Comparison of ENCODE assay signal across 18 cellular contexts in the genomic region with DNA sequence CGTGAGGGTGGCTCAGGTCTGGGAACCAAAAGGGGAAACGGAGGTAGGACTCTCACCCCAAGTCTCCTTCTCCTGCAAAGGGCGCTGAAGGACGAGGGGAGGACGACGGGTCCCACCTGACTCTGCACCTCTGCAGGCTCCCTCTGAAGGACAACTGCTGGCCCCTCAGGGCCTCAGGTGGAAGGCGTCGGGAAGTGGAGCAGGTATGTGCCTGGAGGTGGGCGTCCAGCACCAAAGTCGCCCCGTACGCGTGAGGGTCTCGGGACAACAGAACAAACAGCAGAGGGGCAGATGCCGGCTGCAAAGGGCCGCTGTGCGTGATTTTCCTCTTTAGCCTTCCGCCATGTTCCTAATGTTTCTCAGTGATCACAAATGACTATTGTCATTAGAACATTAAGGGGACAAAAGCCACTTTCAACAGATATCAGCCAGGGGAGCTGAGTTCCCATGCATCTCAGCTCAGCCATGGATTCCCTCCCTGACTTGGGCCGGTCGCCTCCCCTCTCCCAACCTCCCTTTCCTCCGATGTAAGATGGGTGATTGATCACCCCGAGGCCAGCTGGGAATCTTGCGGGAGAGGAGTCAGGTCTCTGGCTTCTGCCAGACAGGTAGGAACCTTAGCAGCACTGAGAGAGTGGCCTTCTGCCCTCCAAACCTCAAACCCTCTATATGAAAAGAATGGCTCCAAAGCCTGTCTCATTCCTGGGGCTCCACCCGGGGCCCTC. TPM values are rescaled to one million over a fixed set of nuclear protein-coding genes. Genes with fewer than 3 reads are reported as not detected.
DNase-seq lines count a peak whose midpoint lies in the region; ATAC-seq and TF ChIP-seq lines count a peak whose summit lies in the region.
"Had no signal": no experiment of that assay in that cellular context is flagged by ENCODE, and none has a peak within 500 bp of the region (broad histone marks: within the 10 kb centered on the region; RNA-seq: fewer than 3 reads in every experiment).

No MANE protein-coding gene starts in this region.

- POLR2A ChIA-PET in WTC11 (lab: Charles Lee) = no interaction called here

- H3K27me3 Mint-ChIP-seq in WTC11 (ENCODE audit: low read depth) = peaks cover 24% of the 10 kb centered on the region

- no peak overlapping the region for H3K4me3 Mint-ChIP-seq in WTC11

- no peaks in the 10 kb centered on the region for H3K9me3 ChIP-seq in suprapubic skin
- H3K9me3 ChIP-seq: BE2C had no signal

- peak; percentile 27 for DNase-seq in GM20000 (ENCODE audit: low spot score)
- no peak for DNase-seq in caudate nucleus (lab: John Stamatoyannopoulos, UW)
- DNase-seq in medulla oblongata (ENCODE audit: extremely low spot score) = peak; percentile 25
- peak in 1 of 2 donors; percentile 38 for DNase-seq in suprapubic skin (ENCODE audit: low spot score in 2 of 2)
- DNase-seq in DMS 273 treated with DMSO at 0.1 percent for 48 hours (lab: John Stamatoyannopoulos, UW) = no peak
- no peak for DNase-seq in DMS79 treated with DMSO at 0.1 percent for 48 hours (lab: John Stamatoyannopoulos, UW)
- no peak for DNase-seq in WTC11 (ENCODE audit: low spot score)
- DNase-seq: BE2C; CD8-positive, alpha-beta memory T cell; EL; KG1; NCI-H1092; NCI-H345; NCI-H526 treated with DMSO at 0.1 percent for 48 hours had no signal

- WGBS in suprapubic skin = 84% methylated on average over 23 of the region's 24 CpGs

- peaks cover 28% of the 10 kb centered on the region for H3K4me1 ChIP-seq in suprapubic skin
- H3K4me1 ChIP-seq: BE2C had no signal

- H3K27me3 ChIP-seq in suprapubic skin = peaks cover 21% of the 10 kb centered on the region

- no peak for TF ChIP-seq EP300 in suprapubic skin (IDR thresholded peaks at IDR 0.05)

- TF ChIP-seq CTCF in GM20000 (IDR thresholded peaks at IDR 0.05; ENCODE audit: extremely low read depth, missing control alignments) (no peak), suprapubic skin (IDR thresholded peaks at IDR 0.05) (no peak), WTC11 (IDR thresholded peaks at IDR 0.05) (no peak)

- CTCF ChIA-PET in WTC11 (lab: Charles Lee) = interaction anchor here (1.1 to 14.3 kb wide), 5 partner anchors 9 to 62 kb away, joined by 3 to 183 read pairs (median 5); no protein-coding TSS in a partner anchor

- no peak for TF ChIP-seq POLR2A in suprapubic skin (IDR thresholded peaks at IDR 0.05)

- H3K4me3 ChIP-seq in suprapubic skin = peak overlapping the region; percentile 53

- ATAC-seq in WTC11 (no peak), GM18498 (IDR thresholded peaks at IDR 0.05; ENCODE audit: unreplicated experiment) (no peak)

- no peaks in the 10 kb centered on the region for H3K9me3 Mint-ChIP-seq in WTC11
- H3K9me3 Mint-ChIP-seq: CD8-positive, alpha-beta memory T cell had no signal

- H3K4me1 Mint-ChIP-seq in WTC11 = peaks cover 4% of the 10 kb centered on the region

- no peaks in the 10 kb centered on the region for H3K36me3 Mint-ChIP-seq in WTC11

- peaks cover 8% of the 10 kb centered on the region for H3K36me3 ChIP-seq in suprapubic skin
- H3K36me3 ChIP-seq: BE2C had no signal

- peak overlapping the region; percentile 26 for H3K27ac ChIP-seq in caudate nucleus (ENCODE audit: low read depth, low read length)
- no peak overlapping the region for H3K27ac ChIP-seq in suprapubic skin
- H3K27ac ChIP-seq: RWPE1 had no signal

- no peak overlapping the region for H3K27ac Mint-ChIP-seq in WTC11
- H3K27ac Mint-ChIP-seq: CD8-positive, alpha-beta memory T cell had no signal

TF ChIP-seq in WTC11, 78 proteins besides CTCF, POLR2A, EP300 and RAD21 (continues in another document):
- TF ChIP-seq, protein P1, sequence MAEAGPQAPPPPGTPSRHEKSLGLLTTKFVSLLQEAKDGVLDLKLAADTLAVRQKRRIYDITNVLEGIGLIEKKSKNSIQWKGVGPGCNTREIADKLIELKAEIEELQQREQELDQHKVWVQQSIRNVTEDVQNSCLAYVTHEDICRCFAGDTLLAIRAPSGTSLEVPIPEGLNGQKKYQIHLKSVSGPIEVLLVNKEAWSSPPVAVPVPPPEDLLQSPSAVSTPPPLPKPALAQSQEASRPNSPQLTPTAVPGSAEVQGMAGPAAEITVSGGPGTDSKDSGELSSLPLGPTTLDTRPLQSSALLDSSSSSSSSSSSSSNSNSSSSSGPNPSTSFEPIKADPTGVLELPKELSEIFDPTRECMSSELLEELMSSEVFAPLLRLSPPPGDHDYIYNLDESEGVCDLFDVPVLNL (CRISPR knock-in tag; IDR thresholded peaks at IDR 0.05; ENCODE audit: borderline replicate concordance, low read depth) = no peak
- TF ChIP-seq NR3C1 (CRISPR knock-in tag; conservative IDR thresholded peaks at IDR 0.05; ENCODE audit: low read depth) (no peak), JUN (CRISPR knock-in tag; IDR thresholded peaks at IDR 0.05) (no peak), CREB1 (CRISPR knock-in tag; IDR thresholded peaks at IDR 0.05) (no peak), JAZF1 (CRISPR knock-in tag; IDR thresholded peaks at IDR 0.05) (no peak), SMAD3 (CRISPR knock-in tag; IDR thresholded peaks at IDR 0.05; ENCODE audit: borderline replicate concordance) (no peak), ZBTB21 (CRISPR knock-in tag; IDR thresholded peaks at IDR 0.05; ENCODE audit: borderline replicate concordance) (no peak), FOXP1 (CRISPR knock-in tag; IDR thresholded peaks at IDR 0.05; ENCODE audit: borderline replicate concordance) (no peak)
- TF ChIP-seq, protein P2, sequence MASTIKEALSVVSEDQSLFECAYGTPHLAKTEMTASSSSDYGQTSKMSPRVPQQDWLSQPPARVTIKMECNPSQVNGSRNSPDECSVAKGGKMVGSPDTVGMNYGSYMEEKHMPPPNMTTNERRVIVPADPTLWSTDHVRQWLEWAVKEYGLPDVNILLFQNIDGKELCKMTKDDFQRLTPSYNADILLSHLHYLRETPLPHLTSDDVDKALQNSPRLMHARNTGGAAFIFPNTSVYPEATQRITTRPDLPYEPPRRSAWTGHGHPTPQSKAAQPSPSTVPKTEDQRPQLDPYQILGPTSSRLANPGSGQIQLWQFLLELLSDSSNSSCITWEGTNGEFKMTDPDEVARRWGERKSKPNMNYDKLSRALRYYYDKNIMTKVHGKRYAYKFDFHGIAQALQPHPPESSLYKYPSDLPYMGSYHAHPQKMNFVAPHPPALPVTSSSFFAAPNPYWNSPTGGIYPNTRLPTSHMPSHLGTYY (CRISPR knock-in tag; IDR thresholded peaks at IDR 0.05) = no peak
- TF ChIP-seq, protein P3, sequence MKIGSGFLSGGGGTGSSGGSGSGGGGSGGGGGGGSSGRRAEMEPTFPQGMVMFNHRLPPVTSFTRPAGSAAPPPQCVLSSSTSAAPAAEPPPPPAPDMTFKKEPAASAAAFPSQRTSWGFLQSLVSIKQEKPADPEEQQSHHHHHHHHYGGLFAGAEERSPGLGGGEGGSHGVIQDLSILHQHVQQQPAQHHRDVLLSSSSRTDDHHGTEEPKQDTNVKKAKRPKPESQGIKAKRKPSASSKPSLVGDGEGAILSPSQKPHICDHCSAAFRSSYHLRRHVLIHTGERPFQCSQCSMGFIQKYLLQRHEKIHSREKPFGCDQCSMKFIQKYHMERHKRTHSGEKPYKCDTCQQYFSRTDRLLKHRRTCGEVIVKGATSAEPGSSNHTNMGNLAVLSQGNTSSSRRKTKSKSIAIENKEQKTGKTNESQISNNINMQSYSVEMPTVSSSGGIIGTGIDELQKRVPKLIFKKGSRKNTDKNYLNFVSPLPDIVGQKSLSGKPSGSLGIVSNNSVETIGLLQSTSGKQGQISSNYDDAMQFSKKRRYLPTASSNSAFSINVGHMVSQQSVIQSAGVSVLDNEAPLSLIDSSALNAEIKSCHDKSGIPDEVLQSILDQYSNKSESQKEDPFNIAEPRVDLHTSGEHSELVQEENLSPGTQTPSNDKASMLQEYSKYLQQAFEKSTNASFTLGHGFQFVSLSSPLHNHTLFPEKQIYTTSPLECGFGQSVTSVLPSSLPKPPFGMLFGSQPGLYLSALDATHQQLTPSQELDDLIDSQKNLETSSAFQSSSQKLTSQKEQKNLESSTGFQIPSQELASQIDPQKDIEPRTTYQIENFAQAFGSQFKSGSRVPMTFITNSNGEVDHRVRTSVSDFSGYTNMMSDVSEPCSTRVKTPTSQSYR (CRISPR knock-in tag; IDR thresholded peaks at IDR 0.05) = no peak
- TF ChIP-seq, protein P4, sequence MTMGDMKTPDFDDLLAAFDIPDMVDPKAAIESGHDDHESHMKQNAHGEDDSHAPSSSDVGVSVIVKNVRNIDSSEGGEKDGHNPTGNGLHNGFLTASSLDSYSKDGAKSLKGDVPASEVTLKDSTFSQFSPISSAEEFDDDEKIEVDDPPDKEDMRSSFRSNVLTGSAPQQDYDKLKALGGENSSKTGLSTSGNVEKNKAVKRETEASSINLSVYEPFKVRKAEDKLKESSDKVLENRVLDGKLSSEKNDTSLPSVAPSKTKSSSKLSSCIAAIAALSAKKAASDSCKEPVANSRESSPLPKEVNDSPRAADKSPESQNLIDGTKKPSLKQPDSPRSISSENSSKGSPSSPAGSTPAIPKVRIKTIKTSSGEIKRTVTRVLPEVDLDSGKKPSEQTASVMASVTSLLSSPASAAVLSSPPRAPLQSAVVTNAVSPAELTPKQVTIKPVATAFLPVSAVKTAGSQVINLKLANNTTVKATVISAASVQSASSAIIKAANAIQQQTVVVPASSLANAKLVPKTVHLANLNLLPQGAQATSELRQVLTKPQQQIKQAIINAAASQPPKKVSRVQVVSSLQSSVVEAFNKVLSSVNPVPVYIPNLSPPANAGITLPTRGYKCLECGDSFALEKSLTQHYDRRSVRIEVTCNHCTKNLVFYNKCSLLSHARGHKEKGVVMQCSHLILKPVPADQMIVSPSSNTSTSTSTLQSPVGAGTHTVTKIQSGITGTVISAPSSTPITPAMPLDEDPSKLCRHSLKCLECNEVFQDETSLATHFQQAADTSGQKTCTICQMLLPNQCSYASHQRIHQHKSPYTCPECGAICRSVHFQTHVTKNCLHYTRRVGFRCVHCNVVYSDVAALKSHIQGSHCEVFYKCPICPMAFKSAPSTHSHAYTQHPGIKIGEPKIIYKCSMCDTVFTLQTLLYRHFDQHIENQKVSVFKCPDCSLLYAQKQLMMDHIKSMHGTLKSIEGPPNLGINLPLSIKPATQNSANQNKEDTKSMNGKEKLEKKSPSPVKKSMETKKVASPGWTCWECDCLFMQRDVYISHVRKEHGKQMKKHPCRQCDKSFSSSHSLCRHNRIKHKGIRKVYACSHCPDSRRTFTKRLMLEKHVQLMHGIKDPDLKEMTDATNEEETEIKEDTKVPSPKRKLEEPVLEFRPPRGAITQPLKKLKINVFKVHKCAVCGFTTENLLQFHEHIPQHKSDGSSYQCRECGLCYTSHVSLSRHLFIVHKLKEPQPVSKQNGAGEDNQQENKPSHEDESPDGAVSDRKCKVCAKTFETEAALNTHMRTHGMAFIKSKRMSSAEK (CRISPR knock-in tag; IDR thresholded peaks at IDR 0.05; ENCODE audit: borderline replicate concordance) = no peak

RNA-seq across cellular contexts. Expression of a gene that starts 0.8 kb away (rescaled TPM):
- total RNA-seq in suprapubic skin (not detected), WTC11 (2021) (0.53 to 0.98 TPM (median 0.57 TPM) in 3 replicates)
- total RNA-seq: MCF 10A, SK-MEL-5 had no signal

RNA-seq across cellular contexts. Expression of a gene that starts 25.9 kb away (rescaled TPM):
- 10 to 100 TPM; 36.7 to 72.0 (median 61.5) TPM for total RNA-seq in suprapubic skin
- total RNA-seq in WTC11 (2021) = 28.1 to 33.4 TPM (median 28.2 TPM) in 3 replicates

RNA-seq across cellular contexts. Expression of a gene that starts 27.3 kb away (rescaled TPM):
- 1 to 10 TPM in 3 of 4 donors, under 1 TPM in 1; 0.49 to 1.7 (median 1.6) TPM for total RNA-seq in suprapubic skin
- total RNA-seq in WTC11 (2021) = 3.0 to 5.7 TPM (median 4.9 TPM) in 3 replicates

Comparison
In these comparisons a context has a peak if more than half of its experiments do, and no peak if none do; other contexts are left out.
1. DNase-seq: peak in GM20000 (single experiment) and medulla oblongata (single experiment); none in caudate nucleus (0 of 61), DMS 273 treated with DMSO at 0.1 percent for 48 hours (single experiment), DMS79 treated with DMSO at 0.1 percent for 48 hours (single experiment) and WTC11 (single experiment).